Comparison of ENCODE assay signal across 21 cellular contexts in genomic region chr5:143235423-143235822, GRCh38.
DNase-seq lines count a peak whose midpoint lies in the region; ATAC-seq and TF ChIP-seq lines count a peak whose summit lies in the region.
"Had no signal": no experiment of that assay in that cellular context is flagged by ENCODE, and none has a peak within 500 bp of the region (broad histone marks: within the 10 kb centered on the region; RNA-seq: fewer than 3 reads in every experiment).

No MANE protein-coding gene starts in this region.

- H3K4me3 ChIP-seq in SK-N-SH (ENCODE audit: low read depth in 2 of 2, low read length in 1 of 2) (no peak overlapping the region), fibroblast of the aortic adventitia (ENCODE audit: low read depth, low read length) (no peak overlapping the region), skeletal muscle tissue (ENCODE audit: low read length in 3 of 3) (no peak overlapping the region)
- H3K4me3 ChIP-seq: coronary artery, esophagus muscularis mucosa, ovary had no signal

- ATAC-seq in GM21447 (IDR thresholded peaks at IDR 0.05; ENCODE audit: unreplicated experiment) (no peak), HG03175 (IDR thresholded peaks at IDR 0.05; ENCODE audit: unreplicated experiment) (no peak)
- ATAC-seq: activated CD4-positive, alpha-beta T cell treated with anti-CD3 and anti-CD28 coated beads for 36 hours; activated naive CD8-positive, alpha-beta T cell treated with anti-CD3 and anti-CD28 coated beads, Interleukin-2, amount 50 U/mL, for 24 hours; T-helper 17 cell had no signal

- no peak for TF ChIP-seq RAD21 in SK-N-SH (IDR thresholded peaks at IDR 0.05; ENCODE audit: low read length)

- H3K9me3 ChIP-seq in SK-N-SH (no peaks in the 10 kb centered on the region), skeletal muscle tissue (ENCODE audit: control insufficient read depth in 3 of 3, low read length in 3 of 3) (no peaks in the 10 kb centered on the region)
- H3K9me3 ChIP-seq: esophagus muscularis mucosa, ovary had no signal

- peak; percentile 60 for DNase-seq in ELR (ENCODE audit: low read depth)
- DNase-seq in SK-N-SH, result no peak
- DNase-seq in fibroblast of the aortic adventitia (ENCODE audit: low read depth), result peak; percentile 87
- no peak for DNase-seq in COR-L47 (lab: John Stamatoyannopoulos, UW)
- DNase-seq in islet precursor cell, result no peak
- DNase-seq: activated CD4-positive, alpha-beta T cell treated with anti-CD3 and anti-CD28 coated beads for 36 hours; activated naive CD8-positive, alpha-beta T cell treated with anti-CD3 and anti-CD28 coated beads, Interleukin-2, amount 50 U/mL, for 24 hours; activated T-cell treated with anti-CD3 and anti-CD28 coated beads, Interleukin-2, amount 50 U/mL, for 48 hours; KG1; midbrain; NCI-H1694; NCI-H526; ovary; stimulated activated CD8-positive, alpha-beta memory T cell treated with anti-CD3 and anti-CD28 coated beads, Interleukin-4, amount 100 ng/mL, for 48 hours; T-helper 17 cell; trophoblast cell had no signal

- H3K4me1 ChIP-seq in SK-N-SH (ENCODE audit: control insufficient read depth in 1 of 2, insufficient read depth in 2 of 2, low read depth in 1 of 2, low read length in 1 of 2) (0 out of 4 replicates have a peak, but pooled peaks cover 0 to 7% of the 10 kb centered on the region in 2 experiments), skeletal muscle tissue (ENCODE audit: control insufficient read depth in 3 of 3, insufficient read depth in 3 of 3, low read length in 3 of 3) (peaks cover under 1 to 14% (median under 1%) of the 10 kb centered on the region in 3 donors)

- no peaks in the 10 kb centered on the region for H3K36me3 ChIP-seq in SK-N-SH (replicated peaks in 1 of 2; ENCODE audit: control insufficient read depth in 1 of 2, insufficient read depth in 2 of 2, low read length in 1 of 2)
- no peaks in the 10 kb centered on the region for H3K36me3 ChIP-seq in skeletal muscle tissue (ENCODE audit: control insufficient read depth in 3 of 3, insufficient read depth in 3 of 3, low read length in 3 of 3)
- H3K36me3 ChIP-seq: esophagus muscularis mucosa, ovary had no signal

- no peaks in the 10 kb centered on the region for H4K20me1 ChIP-seq in SK-N-SH (ENCODE audit: insufficient read depth)

- no peak for TF ChIP-seq CTCF in SK-N-SH (IDR thresholded peaks at IDR 0.05)
- TF ChIP-seq CTCF in fibroblast of the aortic adventitia (IDR thresholded peaks at IDR 0.05; ENCODE audit: insufficient read depth, low read length), result no peak

- no peaks in the 10 kb centered on the region for H3K79me2 ChIP-seq in SK-N-SH (ENCODE audit: insufficient read depth)

- no peaks in the 10 kb centered on the region for H3K27me3 ChIP-seq in SK-N-SH (ENCODE audit: insufficient read depth)
- no peaks in the 10 kb centered on the region for H3K27me3 ChIP-seq in skeletal muscle tissue (ENCODE audit: control insufficient read depth in 3 of 3, insufficient read depth in 3 of 3, low read length in 3 of 3)
- H3K27me3 ChIP-seq: esophagus muscularis mucosa, ovary had no signal

- POLR2A ChIA-PET in SK-N-SH (lab: Yijun Ruan, JAX), result no interaction called here

- no peaks in the 10 kb centered on the region for H3K9me2 ChIP-seq in SK-N-SH

- whole genome bisulfite sequencing in SK-N-SH (ENCODE audit: low lambda C conversion rate), result 69% methylated on average over 2 of the region's 3 CpGs

- H3F3A ChIP-seq in SK-N-SH (replicated peaks; ENCODE audit: insufficient read depth), result no peaks in the 10 kb centered on the region

- no peak overlapping the region for H3K9ac ChIP-seq in SK-N-SH
- no peak overlapping the region for H3K9ac ChIP-seq in skeletal muscle tissue (ENCODE audit: low read depth in 1 of 3, low read length in 3 of 3)

- no peak overlapping the region for H2AFZ ChIP-seq in SK-N-SH (ENCODE audit: low read depth)

- 0 out of 2 replicates have a peak overlapping the region, but pooled peaks have one; percentile 6 for H3K4me2 ChIP-seq in SK-N-SH

- H3K27ac ChIP-seq in SK-N-SH (ENCODE audit: low read depth in 2 of 2, low read length in 1 of 2) (peak overlapping the region in 1 of 2 experiments; percentile 50; a peak in 2 of 4 replicates), skeletal muscle tissue (ENCODE audit: low read depth, low read length) (peak overlapping the region; percentile 38)
- H3K27ac ChIP-seq: esophagus muscularis mucosa, ovary had no signal

- CTCF ChIA-PET in SK-N-SH (lab: Yijun Ruan, JAX), result no interaction called here

- TF ChIP-seq EP300 in SK-N-SH (IDR thresholded peaks at IDR 0.05; ENCODE audit: borderline replicate concordance in 1 of 2, low read depth in 1 of 2, low read length in 1 of 2), result no peak

TF ChIP-seq in SK-N-SH, 30 proteins besides CTCF, POLR2A, EP300 and RAD21:
- no peak for TF ChIP-seq SIN3A (IDR thresholded peaks at IDR 0.05; ENCODE audit: borderline replicate concordance, low read depth, low read length)
- no peak for TF ChIP-seq SMC3 (IDR thresholded peaks at IDR 0.05; ENCODE audit: low read depth, low read length)
- peak; percentile 35; the same call in 1 of the 2 replicates for TF ChIP-seq TCF12 (IDR thresholded peaks at IDR 0.05)
- TF ChIP-seq PBX3 (IDR thresholded peaks at IDR 0.05), result peak; percentile 57
- no peak for TF ChIP-seq NRF1 (IDR thresholded peaks at IDR 0.05; ENCODE audit: low read depth, low read length)
- no peak for TF ChIP-seq USF2 (IDR thresholded peaks at IDR 0.05; ENCODE audit: borderline replicate concordance, low read depth, low read length)
- TF ChIP-seq MAX (IDR thresholded peaks at IDR 0.05; ENCODE audit: low read depth), result no peak
- no peak for TF ChIP-seq GABPA (IDR thresholded peaks at IDR 0.05; ENCODE audit: low read depth)

Comparison
In these comparisons a context has a peak if more than half of its experiments do, and no peak if none do; other contexts are left out.
1. DNase-seq: peak in ELR (single experiment) and fibroblast of the aortic adventitia (single experiment); none in SK-N-SH (single experiment), COR-L47 (single experiment) and islet precursor cell (single experiment).